In genomic region chr2:98608118-98608961, GRCh38 we compare ENCODE assay signal across 8 cellular contexts. TPM values are rescaled to one million over a fixed set of nuclear protein-coding genes. Genes with fewer than 3 reads are reported as not detected.
DNase-seq lines count a peak whose midpoint lies in the region; ATAC-seq, FAIRE-seq and TF ChIP-seq lines count a peak whose summit lies in the region.

Gene COA5 (minus strand): TSS chr2:98608512. CDS start chr2:98608405, 107 bp downstream.
Gene UNC50 (plus strand): TSS chr2:98608589. CDS start chr2:98609760, 1,171 bp downstream.

- peak within 1 kb of the TSS; percentile 68 for H3K4me3 ChIP-seq in bronchial epithelial cell (ENCODE audit: low read depth, low read length)

- H3K27me3 Mint-ChIP-seq in WTC11 (ENCODE audit: low read depth) (no peaks in the 10 kb centered on the region), immature natural killer cell (ENCODE audit: low read depth in 3 of 3) (peaks cover 11 to 25% (median 21%) of the 10 kb centered on the region in 3 donors)

- H3K36me3 ChIP-seq in bronchial epithelial cell (ENCODE audit: control insufficient read depth, insufficient read depth, low read length): peaks cover 13% of the 10 kb centered on the region

- in situ Hi-C loops in GM18951 (cut with MboI; ENCODE audit: low sequenced_read_pairs, unreplicated experiment): loop anchor here (10.0 kb wide), 1 partner anchor 194 kb away; no protein-coding TSS in a partner anchor

- peak; percentile 89 for TF ChIP-seq POLR2A in GM18951 (IDR thresholded peaks at IDR 0.05; ENCODE audit: extremely low read depth, insufficient read depth, insufficient read length)

- POLR2A ChIA-PET in WTC11 (lab: Charles Lee): no interaction called here

- CTCF ChIA-PET in WTC11 (lab: Charles Lee): interaction anchor here (0.5 to 1.3 kb wide), 3 partner anchors 26 to 180 kb away, joined by 3 to 5 read pairs (median 4); no protein-coding TSS in a partner anchor

- H3K4me1 Mint-ChIP-seq in WTC11 (peaks cover 20% of the 10 kb centered on the region), immature natural killer cell (peaks cover 70 to 89% of the 10 kb centered on the region in 2 donors)

- no peak for FAIRE-seq in bronchial epithelial cell (lab: Jason Lieb, UNC)

- H3K36me3 Mint-ChIP-seq in WTC11: peaks cover 31% of the 10 kb centered on the region
- peaks cover 10 to 28% (median 17%) of the 10 kb centered on the region in 3 donors for H3K36me3 Mint-ChIP-seq in immature natural killer cell

- ATAC-seq in HG03175 (IDR thresholded peaks at IDR 0.05; ENCODE audit: unreplicated experiment) (peak; percentile 85), WTC11 (peak; percentile 88)

- peak within 1 kb of the TSS; percentile 82 for H3K4me3 Mint-ChIP-seq in WTC11
- peak within 1 kb of the TSS; percentile 83 to 95 (median 88) for H3K4me3 Mint-ChIP-seq in immature natural killer cell

- DNase-seq in AG08395 (ENCODE audit: low spot score) (peak; percentile 95), NCI-H226 (peak; percentile 89), WTC11 (ENCODE audit: low spot score) (peak; percentile 83), bronchial epithelial cell (ENCODE audit: low read depth) (peak; percentile 68), immature natural killer cell (peak; percentile 93 to 94 (median 93)), smooth muscle cell of the brain vasculature (ENCODE audit: low read depth, low spot score) (peak; percentile 61)

- H3K27ac Mint-ChIP-seq in WTC11 (peak within 1 kb of the TSS; percentile 84), immature natural killer cell (peak within 1 kb of the TSS; percentile 87 to 97 (median 93))

- TF ChIP-seq CTCF in WTC11 (IDR thresholded peaks at IDR 0.05) (no peak), bronchial epithelial cell (IDR thresholded peaks at IDR 0.05; ENCODE audit: insufficient read depth, low read length, severe bottlenecking) (peak; percentile 0)

- H3K9me3 Mint-ChIP-seq in WTC11: no peaks in the 10 kb centered on the region
- H3K9me3 Mint-ChIP-seq in immature natural killer cell: no peaks in the 10 kb centered on the region

- no peaks in the 10 kb centered on the region for H3K27me3 ChIP-seq in bronchial epithelial cell (ENCODE audit: control insufficient read depth, insufficient read depth, low read length)

TF ChIP-seq in WTC11, 78 proteins besides CTCF, POLR2A, EP300 and RAD21 (continues in another document):
- 0 out of 2 replicates have a peak, but pooled peaks have one; percentile 21 for TF ChIP-seq ZNF263 (CRISPR knock-in tag; IDR thresholded peaks at IDR 0.05; ENCODE audit: low read depth)
- peak; percentile 50; the same call in 1 of the 2 replicates for TF ChIP-seq E2F4 (CRISPR knock-in tag; IDR thresholded peaks at IDR 0.05; ENCODE audit: borderline replicate concordance, low read depth)
- peak; percentile 58; the same call in 1 of the 2 replicates for TF ChIP-seq ZNF317 (CRISPR knock-in tag; IDR thresholded peaks at IDR 0.05; ENCODE audit: borderline replicate concordance, low read depth)
- TF ChIP-seq HMGA2 (CRISPR knock-in tag; IDR thresholded peaks at IDR 0.05): no peak
- peak; percentile 39; the same call in 1 of the 2 replicates for TF ChIP-seq ATF1 (CRISPR knock-in tag; IDR thresholded peaks at IDR 0.05)
- peak; percentile 73; the same call in 1 of the 2 replicates for TF ChIP-seq RELA (CRISPR knock-in tag; IDR thresholded peaks at IDR 0.05; ENCODE audit: borderline replicate concordance)
- TF ChIP-seq USF1 (CRISPR knock-in tag; IDR thresholded peaks at IDR 0.05): no peak
- TF ChIP-seq MAX (CRISPR knock-in tag; IDR thresholded peaks at IDR 0.05): peak; percentile 88
- TF ChIP-seq FOXP1 (CRISPR knock-in tag; IDR thresholded peaks at IDR 0.05; ENCODE audit: borderline replicate concordance): peak; percentile 92; the same call in 1 of the 2 replicates
- 0 out of 2 replicates have a peak, but pooled peaks have one; percentile 63 for TF ChIP-seq ATF2 (CRISPR knock-in tag; IDR thresholded peaks at IDR 0.05; ENCODE audit: borderline replicate concordance, low read depth)
- TF ChIP-seq GRHL2 (CRISPR knock-in tag; IDR thresholded peaks at IDR 0.05; ENCODE audit: insufficient replicate concordance, severe bottlenecking): no peak
- TF ChIP-seq AR (CRISPR knock-in tag; IDR thresholded peaks at IDR 0.05): no peak
- TF ChIP-seq SMAD3 (CRISPR knock-in tag; IDR thresholded peaks at IDR 0.05; ENCODE audit: borderline replicate concordance): peak; percentile 89; the same call in 1 of the 2 replicates
- peak; percentile 65 for TF ChIP-seq USF2 (CRISPR knock-in tag; IDR thresholded peaks at IDR 0.05)

RNA-seq across cellular contexts. Expression of gene COA5, which starts in this region (rescaled TPM):
- total RNA-seq in WTC11 (2021) (29.3 to 35.4 TPM (median 34.7 TPM) in 3 replicates), bronchial epithelial cell (12.9 and 27.0 TPM in 2 replicates)
- polyA plus RNA-seq in immature natural killer cell: 10 to 100 TPM; 34.0 to 54.6 (median 37.5) TPM

RNA-seq across cellular contexts. Expression of gene UNC50, which starts in this region (rescaled TPM):
- total RNA-seq in WTC11 (2021) (26.7 to 32.8 TPM (median 29.6 TPM) in 3 replicates), bronchial epithelial cell (52.9 and 54.5 TPM in 2 replicates)
- 10 to 100 TPM; 42.1 to 73.4 (median 58.6) TPM for polyA plus RNA-seq in immature natural killer cell

Comparison
In these comparisons a context has a peak if more than half of its experiments do, and no peak if none do; other contexts are left out.
1. Peak in every context shown above with its lines: DNase-seq, ATAC-seq and H3K4me3 ChIP-seq.